ENCODE assay signal across 8 cellular contexts in the genomic region with DNA sequence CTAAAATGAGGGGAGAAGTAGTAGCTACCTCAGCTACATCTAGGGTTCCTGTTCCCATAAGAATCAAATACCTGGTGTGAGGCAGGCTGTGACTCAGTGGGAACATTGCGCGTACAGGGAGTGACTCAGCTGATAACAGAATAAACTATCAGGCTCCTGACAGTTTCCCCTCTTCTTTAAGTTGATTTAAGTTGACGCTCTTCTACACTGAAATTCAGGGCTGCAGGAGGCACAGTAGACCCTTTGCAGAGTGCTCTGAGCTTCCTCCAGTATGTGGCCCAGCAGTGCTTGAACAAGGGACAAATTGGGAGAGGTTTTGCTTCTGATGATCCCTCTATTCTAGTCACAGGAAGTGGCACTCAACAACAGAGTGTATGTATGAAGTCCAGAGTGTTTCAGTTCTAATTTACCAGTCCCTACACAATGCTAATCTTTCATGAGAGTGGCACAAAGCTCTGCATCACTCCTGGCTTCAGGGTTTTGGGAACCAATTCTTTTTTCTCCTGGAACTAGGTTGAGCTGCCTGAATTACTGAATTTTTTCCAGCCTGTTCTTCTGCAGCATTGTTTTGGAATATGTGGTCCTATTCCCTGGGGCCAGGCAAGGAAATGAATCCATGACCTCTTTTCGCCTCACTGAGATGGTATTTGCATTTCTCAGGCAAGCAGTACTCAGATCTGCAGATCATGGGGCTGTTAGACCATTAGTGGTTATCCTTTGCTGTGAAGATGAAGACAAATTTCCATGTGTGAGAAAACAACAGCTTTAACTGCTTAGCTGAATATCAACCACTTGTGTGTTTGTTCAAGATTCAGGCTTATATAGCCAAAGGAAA. TPM values are rescaled to one million over a fixed set of nuclear protein-coding genes. Genes with fewer than 3 reads are reported as not detected.
DNase-seq lines count a peak whose midpoint lies in the region; ATAC-seq and TF ChIP-seq lines count a peak whose summit lies in the region.

No MANE protein-coding gene starts in this region.

- peaks cover 10% of the 10 kb centered on the region for H3K4me1 ChIP-seq in mucosa of descending colon (ENCODE audit: low read depth)
- H3K4me1 ChIP-seq in prostate gland (replicated peaks): peaks cover 2% of the 10 kb centered on the region

- 80% methylated on average over 4 of the region's 4 CpGs for WGBS in prostate gland

- DNase-seq in EL (peak; percentile 64), HS-27A (ENCODE audit: low read depth) (peak; percentile 19), brain microvascular endothelial cell (peak; percentile 95), mucosa of descending colon (no peak), epidermal melanocyte (ENCODE audit: insufficient read length, low spot score) (no peak), substantia nigra (lab: John Stamatoyannopoulos, UW) (no peak), prostate gland (ENCODE audit: low spot score) (no peak)

- no peaks in the 10 kb centered on the region for H3K36me3 ChIP-seq in brain microvascular endothelial cell (replicated peaks)
- no peaks in the 10 kb centered on the region for H3K36me3 ChIP-seq in mucosa of descending colon (ENCODE audit: low read depth)
- no peaks in the 10 kb centered on the region for H3K36me3 ChIP-seq in prostate gland

- peak; percentile 16 for ATAC-seq in mucosa of descending colon
- ATAC-seq in GM18870 (IDR thresholded peaks at IDR 0.05; ENCODE audit: unreplicated experiment): no peak

- TF ChIP-seq CTCF in brain microvascular endothelial cell (IDR thresholded peaks at IDR 0.05; ENCODE audit: low read depth, low read length, missing control alignments) (no peak), mucosa of descending colon (IDR thresholded peaks at IDR 0.05) (no peak), prostate gland (IDR thresholded peaks at IDR 0.05) (no peak)

- no peak for TF ChIP-seq POLR2A in prostate gland (IDR thresholded peaks at IDR 0.05)

- peak overlapping the region; percentile 95 for H3K27ac ChIP-seq in brain microvascular endothelial cell
- no peak overlapping the region for H3K27ac ChIP-seq in substantia nigra (ENCODE audit: low read depth, low read length, poor library complexity, severe bottlenecking)
- no peak overlapping the region for H3K27ac ChIP-seq in prostate gland

- intact Hi-C loops in mucosa of descending colon (cut with DNase I, micrococcal nuclease) (loop anchor here (2.0 to 5.0 kb wide), 2 partner anchors 49 to 56 kb away; a partner anchor contains a TSS), prostate gland (cut with DNase I) (no loop called here)

- no peaks in the 10 kb centered on the region for H3K27me3 ChIP-seq in brain microvascular endothelial cell (replicated peaks)
- no peaks in the 10 kb centered on the region for H3K27me3 ChIP-seq in prostate gland (replicated peaks; ENCODE audit: insufficient read depth)

- no peaks in the 10 kb centered on the region for H3K9me3 ChIP-seq in mucosa of descending colon
- no peaks in the 10 kb centered on the region for H3K9me3 ChIP-seq in prostate gland

- in situ Hi-C loops in brain microvascular endothelial cell (cut with HindIII; ENCODE audit: low pct_ligation_motif_present, low sequenced_read_pairs): no loop called here

- H3K4me3 ChIP-seq in brain microvascular endothelial cell (ENCODE audit: low read depth, low read length): peak overlapping the region; percentile 3
- H3K4me3 ChIP-seq in mucosa of descending colon: no peak overlapping the region
- no peak overlapping the region for H3K4me3 ChIP-seq in prostate gland

RNA-seq across cellular contexts. Expression of a gene that starts 25.5 kb away (rescaled TPM):
- 1 to 10 TPM; 1.3 to 1.5 (median 1.4) TPM for total RNA-seq in mucosa of descending colon
- total RNA-seq in prostate gland: under 1 TPM; 0.18 to 0.85 TPM

RNA-seq across cellular contexts. Expression of a gene that starts 49.8 kb away (rescaled TPM):
- total RNA-seq in mucosa of descending colon (10 to 100 TPM in 1 of 3 donors, 1 to 10 TPM in 2; 3.9 to 18.2 (median 4.4) TPM), prostate gland (under 1 TPM; 0.09 to 0.28 TPM)

Comparison
In these comparisons a context has a peak if more than half of its experiments do, and no peak if none do; other contexts are left out.
1. DNase-seq: peak in EL (single experiment), HS-27A (single experiment) and brain microvascular endothelial cell (single experiment); none in mucosa of descending colon (0 of 3), epidermal melanocyte (single experiment), substantia nigra (0 of 49) and prostate gland (single experiment).